ENCODE assay signal across 11 cellular contexts in genomic region chr1:150302338-150302737, GRCh38. TPM values are rescaled to one million over a fixed set of nuclear protein-coding genes. Genes with fewer than 3 reads are reported as not detected.
A peak's percentile ranks its signal among the peaks of the same experiment; 100 is the strongest.
DNase-seq lines count a peak whose midpoint lies in the region; ATAC-seq lines count a peak whose summit lies in the region.
"Had no signal": no experiment of that assay in that cellular context is flagged by ENCODE, and none has a peak within 500 bp of the region (broad histone marks: within the 10 kb centered on the region; RNA-seq: fewer than 3 reads in every experiment).

No MANE protein-coding gene starts in this region.

- H3K36me3 ChIP-seq in H7 (replicated peaks; ENCODE audit: control insufficient read depth, insufficient read depth, low read length): peaks cover 12% of the 10 kb centered on the region
- H3K36me3 ChIP-seq in mesenchymal stem cell (ENCODE audit: control insufficient read depth in 1 of 2, insufficient read depth in 2 of 2, low read depth in 1 of 2, low read length in 2 of 2): peaks cover 34 to 71% of the 10 kb centered on the region in 2 experiments

- no peak overlapping the region for H3K18ac ChIP-seq in mesenchymal stem cell (ENCODE audit: low read depth in 1 of 2, low read length in 2 of 2)

- H2BK12ac ChIP-seq in mesenchymal stem cell (ENCODE audit: low read length in 2 of 2): no peak overlapping the region

- H3K9ac ChIP-seq in mesenchymal stem cell (ENCODE audit: low read length): no peak overlapping the region

- H3K23ac ChIP-seq in mesenchymal stem cell (ENCODE audit: low read length in 2 of 2): no peak overlapping the region

- H2AK5ac ChIP-seq in mesenchymal stem cell (ENCODE audit: low read length, severe bottlenecking): no peak overlapping the region

- H2BK120ac ChIP-seq in mesenchymal stem cell (ENCODE audit: low read depth, low read length): no peak overlapping the region

- no peaks in the 10 kb centered on the region for H3K4me1 ChIP-seq in mesenchymal stem cell (ENCODE audit: control insufficient read depth, insufficient read depth, low read depth, low read length)

- H3K9me3 ChIP-seq in mesenchymal stem cell (ENCODE audit: control insufficient read depth, low read length): no peaks in the 10 kb centered on the region

- no peak overlapping the region for H2BK5ac ChIP-seq in mesenchymal stem cell (ENCODE audit: low read depth, low read length, poor library complexity, severe bottlenecking)

- H4K91ac ChIP-seq in mesenchymal stem cell (ENCODE audit: low read length): no peak overlapping the region

- H3K27me3 ChIP-seq in H7 (ENCODE audit: control insufficient read depth, insufficient read depth, low read length) (no peaks in the 10 kb centered on the region), mesenchymal stem cell (ENCODE audit: control insufficient read depth in 1 of 2, insufficient read depth in 1 of 2, low read length in 2 of 2) (no peaks in the 10 kb centered on the region)

- peak overlapping the region; percentile 93 for H3K27ac ChIP-seq in angular gyrus (ENCODE audit: low read depth, low read length)
- no peak overlapping the region for H3K27ac ChIP-seq in mesenchymal stem cell (ENCODE audit: low read length, poor library complexity, severe bottlenecking)
- H3K27ac ChIP-seq: coronary artery had no signal

- no peak overlapping the region for H3K4me3 ChIP-seq in H7 (ENCODE audit: insufficient read depth, low read depth, low read length)
- H3K4me3 ChIP-seq in mesenchymal stem cell (ENCODE audit: insufficient read depth in 1 of 2, low read depth in 1 of 2, low read length in 2 of 2): no peak overlapping the region
- H3K4me3 ChIP-seq: coronary artery had no signal

- peaks cover 18% of the 10 kb centered on the region for H3K79me1 ChIP-seq in mesenchymal stem cell (replicated peaks; ENCODE audit: low read length, poor library complexity, severe bottlenecking)

- H2AFZ ChIP-seq in mesenchymal stem cell (ENCODE audit: low read depth, low read length): no peak overlapping the region

- no peak overlapping the region for H3K4ac ChIP-seq in mesenchymal stem cell (ENCODE audit: low read depth in 1 of 2, low read length in 2 of 2)

- H4K8ac ChIP-seq in mesenchymal stem cell (ENCODE audit: low read length): no peak overlapping the region

- H3K4me2 ChIP-seq in mesenchymal stem cell (ENCODE audit: low read length, poor library complexity, severe bottlenecking): no peak overlapping the region

- no peak overlapping the region for H3K14ac ChIP-seq in mesenchymal stem cell (ENCODE audit: low read length in 2 of 2)

- DNase-seq in H7: peak; percentile 37
- peak; percentile 13 for DNase-seq in mesenchymal stem cell
- no peak for DNase-seq in NCI-H345 treated with DMSO at 0.1 percent for 48 hours (lab: John Stamatoyannopoulos, UW; ENCODE audit: unreplicated experiment)
- no peak for DNase-seq in NOMO-1 (lab: John Stamatoyannopoulos, UW; ENCODE audit: unreplicated experiment in 2 of 2)
- DNase-seq: activated CD4-positive, alpha-beta T cell treated with anti-CD3 and anti-CD28 coated beads, Interleukin-2, amount 10 ng/mL, durations not matched to agents 7 days and 5 days; activated naive CD4-positive, alpha-beta T cell; CD8-positive, alpha-beta T cell; left ventricle myocardium superior had no signal

- no peak overlapping the region for H2BK15ac ChIP-seq in mesenchymal stem cell (ENCODE audit: low read depth, poor library complexity, severe bottlenecking)

- 86% methylated on average over 6 of the region's 6 CpGs for WGBS in mesenchymal stem cell

- ATAC-seq in GM21786 (IDR thresholded peaks at IDR 0.05; ENCODE audit: unreplicated experiment): no peak
- ATAC-seq: CD8-positive, alpha-beta T cell; left ventricle myocardium superior had no signal

RNA-seq across cellular contexts. Expression of gene MRPS21, which starts 8.7 kb away (rescaled TPM):
- 113 and 129 TPM in 2 replicates for total RNA-seq in H7 (2014; rRNA removed; shearing (Covaris generic))
- 88.1 TPM for polyA plus RNA-seq in mesenchymal stem cell (2013, experiment 1 of 2)
- polyA plus RNA-seq in mesenchymal stem cell (2013, experiment 2 of 2): 81.5 TPM

RNA-seq across cellular contexts. Expression of gene PRPF3, which starts 19.0 kb away (rescaled TPM):
- total RNA-seq in H7 (2014; rRNA removed; shearing (Covaris generic)): 46.9 and 58.0 TPM in 2 replicates
- 30.3 TPM for polyA plus RNA-seq in mesenchymal stem cell (2013, experiment 1 of 2)
- 28.2 TPM for polyA plus RNA-seq in mesenchymal stem cell (2013, experiment 2 of 2)

RNA-seq across cellular contexts. Expression of gene CIART, which starts 20.0 kb away (rescaled TPM):
- total RNA-seq in H7 (2014; rRNA removed; shearing (Covaris generic)): 5.3 and 10.6 TPM in 2 replicates
- polyA plus RNA-seq in mesenchymal stem cell (2013, experiment 1 of 2): 1.5 TPM
- polyA plus RNA-seq in mesenchymal stem cell (2013, experiment 2 of 2): 1.5 TPM

RNA-seq across cellular contexts. Expression of gene C1orf54, which starts 29.7 kb away (rescaled TPM):
- total RNA-seq in H7 (2014; rRNA removed; shearing (Covaris generic)): 5.0 and 15.6 TPM in 2 replicates
- 11.7 TPM for polyA plus RNA-seq in mesenchymal stem cell (2013, experiment 1 of 2)
- polyA plus RNA-seq in mesenchymal stem cell (2013, experiment 2 of 2): 11.4 TPM

RNA-seq across cellular contexts. Expression of gene APH1A, which starts 33.5 kb away (rescaled TPM):
- 175 and 179 TPM in 2 replicates for total RNA-seq in H7 (2014; rRNA removed; shearing (Covaris generic))
- 79.8 TPM for polyA plus RNA-seq in mesenchymal stem cell (2013, experiment 1 of 2)
- 80.8 TPM for polyA plus RNA-seq in mesenchymal stem cell (2013, experiment 2 of 2)

Comparison
In these comparisons a context has a peak if more than half of its experiments do, and no peak if none do; other contexts are left out.
1. DNase-seq: peak in H7 (single experiment) and mesenchymal stem cell (single experiment); none in NCI-H345 treated with DMSO at 0.1 percent for 48 hours (single experiment) and NOMO-1 (0 of 2).